Comparison of ENCODE assay signal across 29 cellular contexts in genomic region chr14:56000846-56001245, GRCh38.
"Had no signal": no experiment of that assay in that cellular context is flagged by ENCODE, and none has a peak within 500 bp of the region (broad histone marks: within the 10 kb centered on the region; RNA-seq: fewer than 3 reads in every experiment).

No MANE protein-coding gene starts in this region.

- ATAC-seq: left cardiac atrium; left lung; lower lobe of right lung; naive thymus-derived CD8-positive, alpha-beta T cell; right cardiac atrium; stimulated activated effector memory CD8-positive, alpha-beta T cell treated with anti-CD3 and anti-CD28 coated beads, Interleukin-12 subunit alpha, Interleukin-12 subunit beta, amount 100 ng/mL, for 72 hours; upper lobe of right lung had no signal

- DNase-seq: kidney glomerular epithelial cell; left cardiac atrium; left lung; lower lobe of right lung; mammary epithelial cell; mesenchymal stem cell; naive thymus-derived CD8-positive, alpha-beta T cell; nucleus accumbens; posterior cingulate gyrus; retina; right cardiac atrium; sigmoid colon; small intestine; spleen; stimulated activated CD4-positive, alpha-beta T cell treated with anti-CD3 and anti-CD28 coated beads, Interleukin-4, amount 100 ng/mL, for 24 hours; stimulated activated naive CD4-positive, alpha-beta T cell; tibial artery; trophoblast cell; upper lobe of right lung had no signal

- H3K4me3 Mint-ChIP-seq: nephron; neural crest cell; stimulated activated effector memory CD8-positive, alpha-beta T cell treated with anti-CD3 and anti-CD28 coated beads, Interleukin-12 subunit alpha, Interleukin-12 subunit beta, amount 100 ng/mL, for 72 hours; stimulated activated naive CD8-positive, alpha-beta T cell treated with anti-CD3 and anti-CD28 coated beads, Interleukin-15, Interleukin-2, amounts not matched to agents 100 ng/mL and 50 ng/mL, for 24 hours had no signal

- H3K4me3 ChIP-seq: left lung, lower lobe of right lung, pancreas, prostate gland, sigmoid colon, spleen, suprapubic skin, thoracic aorta, tibial artery, upper lobe of right lung had no signal

- H3K4me1 ChIP-seq: pancreas, prostate gland, suprapubic skin had no signal

- H3K27me3 ChIP-seq: left lung, pancreas, sigmoid colon, suprapubic skin, tibial artery, upper lobe of right lung had no signal

- H3K36me3 ChIP-seq: left lung, lower lobe of right lung, pancreas, prostate gland, sigmoid colon, spleen, suprapubic skin, thoracic aorta, tibial artery, upper lobe of right lung had no signal

- H3K27ac ChIP-seq: left lung, lower lobe of right lung, pancreas, prostate gland, sigmoid colon, spleen, suprapubic skin, thoracic aorta, tibial artery, upper lobe of right lung had no signal

- H3K9me3 ChIP-seq: left lung, lower lobe of right lung, pancreas, prostate gland, sigmoid colon, suprapubic skin, thoracic aorta, tibial artery, upper lobe of right lung had no signal

- H3K9me3 Mint-ChIP-seq: stimulated activated effector memory CD8-positive, alpha-beta T cell treated with anti-CD3 and anti-CD28 coated beads, Interleukin-12 subunit alpha, Interleukin-12 subunit beta, amount 100 ng/mL, for 72 hours had no signal

- FAIRE-seq: keratinocyte, pancreas, small intestine, urothelium cell line had no signal

- H3K27ac Mint-ChIP-seq: stimulated activated effector memory CD8-positive, alpha-beta T cell treated with anti-CD3 and anti-CD28 coated beads, Interleukin-12 subunit alpha, Interleukin-12 subunit beta, amount 100 ng/mL, for 72 hours; stimulated activated naive CD8-positive, alpha-beta T cell treated with anti-CD3 and anti-CD28 coated beads, Interleukin-15, Interleukin-2, amounts not matched to agents 100 ng/mL and 50 ng/mL, for 24 hours had no signal
